In genomic region chr5:65927497-65928340, GRCh38 we compare ENCODE assay signal across 8 cellular contexts. TPM values are rescaled to one million over a fixed set of nuclear protein-coding genes. Genes with fewer than 3 reads are reported as not detected.
A peak's percentile ranks its signal among the peaks of the same experiment; 100 is the strongest.
DNase-seq lines count a peak whose midpoint lies in the region; ATAC-seq and TF ChIP-seq lines count a peak whose summit lies in the region.

No MANE protein-coding gene starts in this region.

- under 1% methylated on average over 13 of the region's 13 CpGs for WGBS in thymus

- H3K27ac ChIP-seq in SJSA1 (peak overlapping the region; percentile 98), colonic mucosa (peak overlapping the region; percentile 100), thymus (ENCODE audit: low read depth) (peak overlapping the region; percentile 15)

- ATAC-seq in HG02678 (IDR thresholded peaks at IDR 0.05; ENCODE audit: unreplicated experiment) (peak; percentile 22), HG03521 (IDR thresholded peaks at IDR 0.05; ENCODE audit: unreplicated experiment) (no peak)

- H3K9me3 ChIP-seq in SJSA1 (replicated peaks): no peaks in the 10 kb centered on the region
- H3K9me3 ChIP-seq in colonic mucosa: no peaks in the 10 kb centered on the region
- no peaks in the 10 kb centered on the region for H3K9me3 ChIP-seq in thymus (ENCODE audit: control insufficient read depth)

- peak overlapping the region in 1 of 2 donors; percentile 88 for H3K9ac ChIP-seq in colonic mucosa (ENCODE audit: low read depth in 2 of 2, low read length in 2 of 2)

- H3K36me3 ChIP-seq in SJSA1 (peaks cover 44% of the 10 kb centered on the region), colonic mucosa (no peaks in the 10 kb centered on the region), thymus (ENCODE audit: control insufficient read depth, insufficient read depth) (no peaks in the 10 kb centered on the region)

- intact Hi-C loops in colonic mucosa (cut with DNase I): loop anchor here (10.0 kb wide), 2 partner anchors 87 to 113 kb away; no protein-coding TSS in a partner anchor

- peak overlapping the region; percentile 99 for H3K4me3 ChIP-seq in SJSA1
- H3K4me3 ChIP-seq in colonic mucosa: peak overlapping the region; percentile 74
- peak overlapping the region; percentile 68 for H3K4me3 ChIP-seq in thymus (ENCODE audit: low read length)

- no peaks in the 10 kb centered on the region for H3K27me3 ChIP-seq in SJSA1 (replicated peaks)
- no peaks in the 10 kb centered on the region for H3K27me3 ChIP-seq in colonic mucosa
- no peaks in the 10 kb centered on the region for H3K27me3 ChIP-seq in thymus (ENCODE audit: control insufficient read depth, insufficient read depth)

- DNase-seq in NCI-H345 treated with DMSO at 0.1 percent for 48 hours (lab: John Stamatoyannopoulos, UW; ENCODE audit: unreplicated experiment): peak; percentile 2
- no peak for DNase-seq in NCI-H345 (lab: John Stamatoyannopoulos, UW)
- DNase-seq in SJSA1 (ENCODE audit: low read depth in 1 of 2, low spot score in 2 of 2): peak in 1 of 2 experiments; percentile 64
- peak; percentile 52 for DNase-seq in colonic mucosa
- DNase-seq in lung microvascular endothelial cell (ENCODE audit: low read depth in 2 of 2): peak; percentile 75 to 82

- no peak for TF ChIP-seq CTCF in colonic mucosa (IDR thresholded peaks at IDR 0.05)

- H3K4me1 ChIP-seq in SJSA1 (replicated peaks) (peaks cover 42% of the 10 kb centered on the region), colonic mucosa (no peaks in the 10 kb centered on the region), thymus (ENCODE audit: control insufficient read depth, insufficient read depth, low read length) (peaks cover 2% of the 10 kb centered on the region)

RNA-seq across cellular contexts. Expression of gene ERBIN, which starts 1.3 kb away (rescaled TPM):
- total RNA-seq in SJSA1 (2014; rRNA removed; shearing (Covaris generic)): 118 and 122 TPM in 2 replicates
- total RNA-seq in colonic mucosa (100 to 1,000 TPM in 1 of 2 donors, 10 to 100 TPM in 1; 69.3 to 110 TPM), lung microvascular endothelial cell (43.8 and 55.2 TPM in 2 replicates)
- 45.0 TPM for polyA plus RNA-seq in thymus

Comparison
In these comparisons a context has a peak if more than half of its experiments do, and no peak if none do; other contexts are left out.
1. H3K27ac ChIP-seq: peak in every context shown above with its lines; median percentile 100 in colonic mucosa; 98 in SJSA1; 15 in thymus.